Comparison of ENCODE assay signal across 13 cellular contexts in the genomic region with DNA sequence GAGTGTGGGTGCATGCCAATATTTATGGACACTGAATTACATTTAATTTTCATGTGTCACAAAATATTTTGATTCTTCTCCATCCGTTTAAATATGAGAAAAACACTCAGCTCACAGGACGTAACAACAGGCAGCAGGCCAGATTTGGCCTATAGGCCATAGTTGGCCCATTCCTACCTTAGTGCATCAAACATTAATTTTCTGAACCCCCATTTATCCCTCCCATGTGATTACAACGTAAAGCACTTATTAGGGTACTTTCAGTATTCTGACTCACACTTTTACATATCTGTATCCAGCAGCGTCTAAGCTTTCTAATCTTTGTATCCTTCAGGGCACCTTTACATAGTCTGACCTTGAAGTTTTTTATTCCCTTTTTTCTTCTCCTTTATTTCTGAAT. TPM values are rescaled to one million over a fixed set of nuclear protein-coding genes. Genes with fewer than 3 reads are reported as not detected.
DNase-seq lines count a peak whose midpoint lies in the region; ATAC-seq and TF ChIP-seq lines count a peak whose summit lies in the region.
"Had no signal": no experiment of that assay in that cellular context is flagged by ENCODE, and none has a peak within 500 bp of the region (broad histone marks: within the 10 kb centered on the region; RNA-seq: fewer than 3 reads in every experiment).

No MANE protein-coding gene starts in this region.

- ATAC-seq in heart left ventricle (no peak), left cardiac atrium (no peak), HG03342 (IDR thresholded peaks at IDR 0.05; ENCODE audit: unreplicated experiment) (no peak)
- ATAC-seq: esophagus mucosa had no signal

- H3K36me3 ChIP-seq in heart left ventricle (peaks cover 0 to 42% (median 34%) of the 10 kb centered on the region in 9 donors), mesodermal cell (ENCODE audit: control insufficient read depth, insufficient read depth, low read length) (peaks cover 65% of the 10 kb centered on the region), prostate gland (no peaks in the 10 kb centered on the region)

- peaks cover 54% of the 10 kb centered on the region for H3K36me3 Mint-ChIP-seq in activated naive CD8-positive, alpha-beta T cell treated with anti-CD3 and anti-CD28 coated beads for 36 hours
- peaks cover 12% of the 10 kb centered on the region for H3K36me3 Mint-ChIP-seq in type B pancreatic cell

- no peak overlapping the region for H3K4me3 ChIP-seq in heart left ventricle
- peak overlapping the region; percentile 35 for H3K4me3 ChIP-seq in mesodermal cell (ENCODE audit: extremely low read depth, insufficient read depth, low read length, poor library complexity, severe bottlenecking)
- no peak overlapping the region for H3K4me3 ChIP-seq in prostate gland

- 62 to 65% (median 64%) methylated on average over 4 of the region's 4 CpGs for WGBS in heart left ventricle, 4 donors
- WGBS in mesodermal cell (ENCODE audit: insufficient coverage in 2 of 2), 2 experiments: 92 to 93% methylated on average over 2 to 4 of the region's 4 CpGs
- WGBS in prostate gland: 83% methylated on average over 4 of the region's 4 CpGs

- H3K4me1 ChIP-seq in heart left ventricle (peaks cover 6 to 47% (median 23%) of the 10 kb centered on the region in 12 donors), mesodermal cell (ENCODE audit: control insufficient read depth, insufficient read depth, low read length, poor library complexity, severe bottlenecking) (peaks cover 2% of the 10 kb centered on the region), prostate gland (replicated peaks) (peaks cover 3% of the 10 kb centered on the region)

- H3K27me3 ChIP-seq in heart left ventricle: no peaks in the 10 kb centered on the region
- H3K27me3 ChIP-seq in prostate gland (replicated peaks; ENCODE audit: insufficient read depth): no peaks in the 10 kb centered on the region

- peaks cover 2% of the 10 kb centered on the region for H3K9me3 Mint-ChIP-seq in activated naive CD8-positive, alpha-beta T cell treated with anti-CD3 and anti-CD28 coated beads for 36 hours
- no peaks in the 10 kb centered on the region for H3K9me3 Mint-ChIP-seq in type B pancreatic cell

- intact Hi-C loops in heart left ventricle (cut with DNase I): loop anchor here in 2 of 10 donors (5.0 kb wide), 2 partner anchors 58 to 113 kb away; a partner anchor contains a TSS
- intact Hi-C loops in left cardiac atrium (cut with DNase I): no loop called here
- intact Hi-C loops in prostate gland (cut with DNase I): loop anchor here (5.0 kb wide), 1 partner anchor 113 kb away; a partner anchor contains a TSS

- H3K9me3 ChIP-seq in heart left ventricle (no peaks in the 10 kb centered on the region), mesodermal cell (ENCODE audit: control insufficient read depth, low read length) (no peaks in the 10 kb centered on the region), prostate gland (no peaks in the 10 kb centered on the region)

- peak overlapping the region; percentile 90 for H3K27ac Mint-ChIP-seq in activated naive CD8-positive, alpha-beta T cell treated with anti-CD3 and anti-CD28 coated beads for 36 hours
- H3K27ac Mint-ChIP-seq in type B pancreatic cell: peak overlapping the region; percentile 58

- peak overlapping the region in 11 of 12 donors; percentile 20 to 94 (median 56) for H3K27ac ChIP-seq in heart left ventricle
- H3K27ac ChIP-seq in mesodermal cell (ENCODE audit: low read depth, low read length, severe bottlenecking): no peak overlapping the region
- H3K27ac ChIP-seq in prostate gland: no peak overlapping the region
- H3K27ac ChIP-seq: C4-2B had no signal

- DNase-seq in heart left ventricle: no peak
- DNase-seq in left cardiac atrium: no peak
- DNase-seq in activated naive CD8-positive, alpha-beta T cell treated with anti-CD3 and anti-CD28 coated beads for 36 hours: no peak
- no peak for DNase-seq in type B pancreatic cell (ENCODE audit: extremely low spot score, unreplicated experiment)
- DNase-seq in GDM1 (lab: John Stamatoyannopoulos, UW): no peak
- DNase-seq in prostate gland (ENCODE audit: low spot score): no peak
- DNase-seq: GOT3, midbrain, NCI-H2081 treated with DMSO at 0.1 percent for 48 hours had no signal

- TF ChIP-seq POLR2A in heart left ventricle (IDR thresholded peaks at IDR 0.05) (no peak), prostate gland (IDR thresholded peaks at IDR 0.05) (no peak)

- H3K4me3 Mint-ChIP-seq in activated naive CD8-positive, alpha-beta T cell treated with anti-CD3 and anti-CD28 coated beads for 36 hours: peak overlapping the region; percentile 66
- H3K4me3 Mint-ChIP-seq in type B pancreatic cell: peak overlapping the region; percentile 71

- no peaks in the 10 kb centered on the region for H3K27me3 Mint-ChIP-seq in activated naive CD8-positive, alpha-beta T cell treated with anti-CD3 and anti-CD28 coated beads for 36 hours
- H3K27me3 Mint-ChIP-seq in type B pancreatic cell: no peaks in the 10 kb centered on the region

- peaks cover 44% of the 10 kb centered on the region for H3K4me1 Mint-ChIP-seq in activated naive CD8-positive, alpha-beta T cell treated with anti-CD3 and anti-CD28 coated beads for 36 hours
- H3K4me1 Mint-ChIP-seq in type B pancreatic cell (ENCODE audit: unreplicated experiment): peaks cover 25% of the 10 kb centered on the region

- no peak for TF ChIP-seq CTCF in heart left ventricle (IDR thresholded peaks at IDR 0.05)
- no peak for TF ChIP-seq CTCF in type B pancreatic cell (conservative IDR thresholded peaks at IDR 0.05)
- no peak for TF ChIP-seq CTCF in prostate gland (IDR thresholded peaks at IDR 0.05)

RNA-seq across cellular contexts. Expression of a gene that starts 4.0 kb away (rescaled TPM):
- total RNA-seq in heart left ventricle: 10 to 100 TPM; 13.7 to 29.8 (median 18.4) TPM
- polyA plus RNA-seq in heart left ventricle: 10 to 100 TPM in 1 of 2 donors, 1 to 10 TPM in 1; 9.1 to 44.8 TPM
- total RNA-seq in left cardiac atrium: 10 to 100 TPM; 18.4 to 29.8 TPM
- 10 to 100 TPM; 68.1 to 68.7 TPM for total RNA-seq in activated naive CD8-positive, alpha-beta T cell treated with anti-CD3 and anti-CD28 coated beads for 36 hours
- polyA plus RNA-seq in mesodermal cell (2013, experiment 1 of 2): 172 TPM
- 191 TPM for polyA plus RNA-seq in mesodermal cell (2013, experiment 2 of 2)
- total RNA-seq in type B pancreatic cell (ENCODE audit: low replicate concordance): 45.2 and 54.1 TPM in 2 replicates
- total RNA-seq in prostate gland: 10 to 100 TPM; 30.9 to 36.8 TPM

RNA-seq across cellular contexts. Expression of a gene that starts 11.2 kb away (rescaled TPM):
- total RNA-seq in heart left ventricle: 10 to 100 TPM; 22.6 to 43.3 (median 30.7) TPM
- 10 to 100 TPM in 1 of 2 donors, 1 to 10 TPM in 1; 8.4 to 16.0 TPM for polyA plus RNA-seq in heart left ventricle
- 10 to 100 TPM; 23.2 to 33.9 TPM for total RNA-seq in left cardiac atrium
- 10 to 100 TPM; 14.0 to 14.2 TPM for total RNA-seq in activated naive CD8-positive, alpha-beta T cell treated with anti-CD3 and anti-CD28 coated beads for 36 hours
- polyA plus RNA-seq in mesodermal cell (2013, experiment 1 of 2): 14.6 TPM
- polyA plus RNA-seq in mesodermal cell (2013, experiment 2 of 2): 12.2 TPM
- total RNA-seq in type B pancreatic cell (ENCODE audit: low replicate concordance): 16.2 and 17.6 TPM in 2 replicates
- 10 to 100 TPM; 11.9 to 22.8 TPM for total RNA-seq in prostate gland

RNA-seq across cellular contexts. Expression of a gene that starts 19.3 kb away (rescaled TPM):
- total RNA-seq in heart left ventricle (under 1 TPM in 6 of 9 donors, not detected in 3; 0.18 to 0.72 (median 0.31) TPM), left cardiac atrium (not detected), type B pancreatic cell (ENCODE audit: low replicate concordance) (not detected in 2 replicates), prostate gland (not detected)
- polyA plus RNA-seq in heart left ventricle: under 1 TPM in 1 of 2 donors, not detected in 1; 0.19 TPM
- total RNA-seq in activated naive CD8-positive, alpha-beta T cell treated with anti-CD3 and anti-CD28 coated beads for 36 hours: not detected
- polyA plus RNA-seq in mesodermal cell (2013, experiment 1 of 2): not detected
- not detected for polyA plus RNA-seq in mesodermal cell (2013, experiment 2 of 2)
- total RNA-seq: esophagus mucosa had no signal

RNA-seq across cellular contexts. Expression of a gene that starts 56.7 kb away (rescaled TPM):
- total RNA-seq in heart left ventricle (10 to 100 TPM; 13.5 to 31.8 (median 28.8) TPM), left cardiac atrium (10 to 100 TPM; 25.0 to 37.7 TPM), type B pancreatic cell (ENCODE audit: low replicate concordance) (57.8 and 65.9 TPM in 2 replicates), prostate gland (10 to 100 TPM; 15.6 to 39.9 TPM)
- polyA plus RNA-seq in heart left ventricle: 10 to 100 TPM; 13.3 to 52.0 TPM
- 100 to 1,000 TPM; 158 to 163 TPM for total RNA-seq in activated naive CD8-positive, alpha-beta T cell treated with anti-CD3 and anti-CD28 coated beads for 36 hours
- polyA plus RNA-seq in mesodermal cell (2013, experiment 1 of 2): 54.4 TPM
- polyA plus RNA-seq in mesodermal cell (2013, experiment 2 of 2): 65.8 TPM

Comparison
In these comparisons a context has a peak if more than half of its experiments do, and no peak if none do; other contexts are left out.
1. H3K27ac ChIP-seq: peak in heart left ventricle (11 of 12); none in mesodermal cell (single experiment) and prostate gland (0 of 2).